In genomic region chr19:49676136-49676689, GRCh38 we compare ENCODE assay signal across 1 cellular context.
TF ChIP-seq lines count a peak whose summit lies in the region.

No MANE protein-coding gene starts in this region.

TF ChIP-seq in K562, 482 proteins besides CTCF, POLR2A, EP300 and RAD21 (continued from another document):
- TF ChIP-seq MITF (IDR thresholded peaks at IDR 0.05) (no peak), ZNF197 (CRISPR knock-in tag; IDR thresholded peaks at IDR 0.05; ENCODE audit: low read depth) (0 out of 2 replicates have a peak, but pooled peaks have one; percentile 18), ZBTB17 (CRISPR knock-in tag; IDR thresholded peaks at IDR 0.05) (no peak), MTA1 (IDR thresholded peaks at IDR 0.05; ENCODE audit: borderline replicate concordance) (peak; percentile 61; the same call in 1 of the 2 replicates), ATF7 (IDR thresholded peaks at IDR 0.05) (peak; percentile 100), ZNF134 (CRISPR knock-in tag; conservative IDR thresholded peaks at IDR 0.05) (no peak), ZNF436 (CRISPR knock-in tag; IDR thresholded peaks at IDR 0.05) (peak; percentile 99)
TF ChIP-seq in K562: peak in this region for 114.
